Comparison of ENCODE assay signal across 11 cellular contexts in the genomic region with DNA sequence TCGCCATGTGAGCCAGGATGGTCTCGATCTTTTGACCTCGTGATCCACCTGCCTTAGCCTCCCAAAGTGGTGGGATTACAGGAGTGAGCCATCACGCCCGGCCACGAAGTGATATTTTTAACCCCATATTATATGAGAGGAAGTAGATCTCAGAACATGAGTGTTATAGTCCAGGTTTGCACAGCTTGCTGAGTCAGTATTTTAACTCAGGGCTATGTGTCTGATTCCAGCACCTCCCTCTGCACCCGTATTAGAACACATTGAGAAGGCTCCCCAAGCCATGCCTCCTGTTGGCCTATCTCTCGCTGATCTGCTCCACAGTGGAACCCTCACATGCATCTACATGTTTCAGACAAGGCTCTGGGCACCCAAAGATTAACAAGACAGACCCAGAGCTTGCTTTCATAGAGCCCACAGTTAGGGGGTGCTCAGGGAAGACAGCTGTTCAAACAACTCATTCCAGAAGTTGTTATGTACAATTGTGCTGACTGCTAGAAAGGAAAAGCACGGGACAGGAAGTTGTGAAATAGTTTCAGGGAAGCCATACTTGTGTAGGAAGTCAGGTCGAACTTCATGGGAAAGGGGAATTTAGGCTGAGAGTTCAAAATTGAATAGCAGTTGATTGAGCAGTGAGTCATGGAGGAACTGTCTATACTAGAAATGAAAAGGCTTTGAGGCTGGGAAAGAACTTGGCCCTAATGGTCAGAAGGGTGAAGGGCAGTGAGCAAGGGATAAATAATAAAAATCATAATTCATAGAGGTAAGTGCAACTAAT. TPM values are rescaled to one million over a fixed set of nuclear protein-coding genes. Genes with fewer than 3 reads are reported as not detected.
DNase-seq lines count a peak whose midpoint lies in the region; ATAC-seq and TF ChIP-seq lines count a peak whose summit lies in the region.
"Had no signal": no experiment of that assay in that cellular context is flagged by ENCODE, and none has a peak within 500 bp of the region (broad histone marks: within the 10 kb centered on the region; RNA-seq: fewer than 3 reads in every experiment).

No MANE protein-coding gene starts in this region.

- no peak overlapping the region for H3K4me3 Mint-ChIP-seq in MCF 10A (ENCODE audit: unreplicated experiment)
- H3K4me3 Mint-ChIP-seq: activated T-helper 17 cell treated with anti-CD3 and anti-CD28 coated beads, Interleukin-2, amount 50 U/mL, for 72 hours; CD4-positive, CD25-positive, alpha-beta regulatory T cell; nephron progenitor cell had no signal

- intact Hi-C loops in MCF 10A (cut with micrococcal nuclease) (loop anchor here (5.0 kb wide), 1 partner anchor 104 kb away; no protein-coding TSS in a partner anchor), breast epithelium (cut with DNase I; ENCODE audit: low total_unique reads) (no loop called here), mammary epithelial cell (cut with micrococcal nuclease) (loop anchor here (5.0 kb wide), 1 partner anchor 104 kb away; no protein-coding TSS in a partner anchor), aorta (cut with DNase I) (no loop called here), OCI-LY7 (cut with micrococcal nuclease; ENCODE audit: unreplicated experiment) (loop anchor here (2.0 to 5.0 kb wide), 2 partner anchors 89 to 199 kb away; no protein-coding TSS in a partner anchor)

- H3K9me3 ChIP-seq in breast epithelium (no peaks in the 10 kb centered on the region), mammary epithelial cell (replicated peaks; ENCODE audit: insufficient read depth, low read length) (no peaks in the 10 kb centered on the region), aorta (ENCODE audit: control insufficient read depth, low read length) (peaks cover 2% of the 10 kb centered on the region), OCI-LY7 (ENCODE audit: low read length) (no peaks in the 10 kb centered on the region)

- H3K27ac Mint-ChIP-seq in MCF 10A (ENCODE audit: low read depth, unreplicated experiment), result peak overlapping the region; percentile 91
- H3K27ac Mint-ChIP-seq: activated T-helper 17 cell treated with anti-CD3 and anti-CD28 coated beads, Interleukin-2, amount 50 U/mL, for 72 hours; nephron progenitor cell had no signal

- H3K27ac ChIP-seq in breast epithelium (peak overlapping the region in 1 of 2 donors; percentile 35), mammary epithelial cell (ENCODE audit: insufficient read depth, low read depth, low read length) (no peak overlapping the region), aorta (ENCODE audit: low read depth in 1 of 2, low read length in 2 of 2) (no peak overlapping the region), OCI-LY7 (ENCODE audit: low read depth, low read length, poor library complexity, severe bottlenecking) (no peak overlapping the region)

- 77% methylated on average over 10 of the region's 10 CpGs for WGBS in mammary epithelial cell (ENCODE audit: low coverage, missing lambda C conversion rate)
- 63 to 66% methylated on average over 10 of the region's 10 CpGs for WGBS in aorta, 2 donors

- H3K4me2 ChIP-seq in mammary epithelial cell (ENCODE audit: insufficient read depth, low read depth, low read length), result no peak overlapping the region
- H3K4me2 ChIP-seq in OCI-LY7 (ENCODE audit: low read length), result no peak overlapping the region

- in situ Hi-C loops in mammary epithelial cell (cut with MboI; ENCODE audit: low sequenced_read_pairs in 2 of 2), result loop anchor here in 1 of 2 donors (5.0 kb wide), 1 partner anchor 94 kb away; no protein-coding TSS in a partner anchor

- no peak for TF ChIP-seq POLR2A in breast epithelium (IDR thresholded peaks at IDR 0.05)

- BruUV-seq in MCF 10A (replicated peaks; lab: Mats Ljungman, UMichigan) (no TSS peak), mammary epithelial cell (replicated peaks; lab: Mats Ljungman, UMichigan) (no TSS peak), OCI-LY7 (replicated peaks; lab: Mats Ljungman, UMichigan) (no TSS peak)

- DNase-seq in MCF 10A (ENCODE audit: unreplicated experiment), result peak; percentile 44
- DNase-seq in breast epithelium (ENCODE audit: low spot score in 2 of 2), result no peak
- DNase-seq in mammary epithelial cell, result peak; percentile 56
- DNase-seq in medulla oblongata (ENCODE audit: extremely low spot score), result peak; percentile 49
- no peak for DNase-seq in aorta
- no peak for DNase-seq in iPS-NIHi11 (ENCODE audit: low spot score)
- no peak for DNase-seq in OCI-LY7 (ENCODE audit: low spot score)
- no peak for DNase-seq in epidermal melanocyte (ENCODE audit: insufficient read length, low spot score)
- DNase-seq: nephron progenitor cell had no signal

- peaks cover 15% of the 10 kb centered on the region for H3K4me1 Mint-ChIP-seq in MCF 10A (ENCODE audit: insufficient read depth, unreplicated experiment)
- H3K4me1 Mint-ChIP-seq: activated T-helper 17 cell treated with anti-CD3 and anti-CD28 coated beads, Interleukin-2, amount 50 U/mL, for 72 hours; nephron progenitor cell had no signal

- H3K27me3 Mint-ChIP-seq in MCF 10A (ENCODE audit: insufficient read depth, unreplicated experiment), result no peaks in the 10 kb centered on the region

- H3K4me3 ChIP-seq in breast epithelium (no peak overlapping the region), mammary epithelial cell (replicated peaks in 1 of 3; ENCODE audit: insufficient read depth in 1 of 3, low read depth in 2 of 3, low read length in 3 of 3) (no peak overlapping the region), aorta (ENCODE audit: low read length in 2 of 2) (no peak overlapping the region), OCI-LY7 (ENCODE audit: low read depth, low read length, poor library complexity, severe bottlenecking) (no peak overlapping the region)

- no peaks in the 10 kb centered on the region for H3K9me3 Mint-ChIP-seq in MCF 10A (ENCODE audit: unreplicated experiment)
- H3K9me3 Mint-ChIP-seq: activated T-helper 17 cell treated with anti-CD3 and anti-CD28 coated beads, Interleukin-2, amount 50 U/mL, for 72 hours; CD4-positive, CD25-positive, alpha-beta regulatory T cell; nephron progenitor cell had no signal

- no peaks in the 10 kb centered on the region for H4K20me1 ChIP-seq in mammary epithelial cell (ENCODE audit: insufficient read depth, low read length)
- H4K20me1 ChIP-seq in OCI-LY7 (ENCODE audit: insufficient read depth, low read length), result no peaks in the 10 kb centered on the region

- POLR2A ChIA-PET in MCF 10A (lab: Yijun Ruan, JAX), result interaction anchor here (0.6 to 1.5 kb wide), 2 partner anchors 201 to 1031 kb away, joined by 3 to 7 read pairs; a partner anchor contains a TSS
- POLR2A ChIA-PET in OCI-LY7 (lab: Charles Lee), result no interaction called here

- CTCF ChIA-PET in MCF 10A (lab: Yijun Ruan, JAX), result interaction anchor here (0.6 to 2.2 kb wide), 9 partner anchors 11 to 160 kb away, joined by 3 to 9 read pairs (median 4); no protein-coding TSS in a partner anchor
- CTCF ChIA-PET in mammary epithelial cell (lab: Charles Lee; ENCODE audit: low non-redundant PET), result no interaction called here
- CTCF ChIA-PET in OCI-LY7 (lab: Charles Lee; ENCODE audit: unreplicated experiment), result no interaction called here

- H2AFZ ChIP-seq in mammary epithelial cell (ENCODE audit: low read depth, low read length), result peak overlapping the region; percentile 95
- no peak overlapping the region for H2AFZ ChIP-seq in OCI-LY7 (ENCODE audit: low read length)

- no peaks in the 10 kb centered on the region for H3K36me3 Mint-ChIP-seq in MCF 10A (ENCODE audit: insufficient read depth, unreplicated experiment)
- H3K36me3 Mint-ChIP-seq: CD4-positive, CD25-positive, alpha-beta regulatory T cell had no signal

- dilution Hi-C loops in mammary epithelial cell (cut with HindIII; ENCODE audit: low sequenced_read_pairs), result no loop called here

- H3K27me3 ChIP-seq in breast epithelium, result no peaks in the 10 kb centered on the region
- H3K27me3 ChIP-seq in mammary epithelial cell (ENCODE audit: insufficient read depth, low read length), result no peaks in the 10 kb centered on the region
- peaks cover 0 to 2% of the 10 kb centered on the region in 2 donors for H3K27me3 ChIP-seq in aorta (ENCODE audit: control insufficient read depth in 1 of 2, insufficient read depth in 2 of 2, low read length in 1 of 2)

- H3K9ac ChIP-seq in mammary epithelial cell (ENCODE audit: insufficient read depth, low read length), result no peak overlapping the region

- no peaks in the 10 kb centered on the region for H3K4me1 ChIP-seq in breast epithelium
- peaks cover 9% of the 10 kb centered on the region for H3K4me1 ChIP-seq in mammary epithelial cell (ENCODE audit: insufficient read depth, low read length)
- no peaks in the 10 kb centered on the region for H3K4me1 ChIP-seq in aorta (ENCODE audit: control insufficient read depth in 1 of 2, insufficient read depth in 2 of 2, low read length in 2 of 2)
- H3K4me1 ChIP-seq in OCI-LY7 (ENCODE audit: insufficient read depth, low read length, poor library complexity, severe bottlenecking), result no peaks in the 10 kb centered on the region

- H3K36me3 ChIP-seq in breast epithelium (no peaks in the 10 kb centered on the region), mammary epithelial cell (ENCODE audit: insufficient read depth, low read length) (no peaks in the 10 kb centered on the region), aorta (ENCODE audit: control insufficient read depth in 1 of 2, insufficient read depth in 2 of 2, low read length in 1 of 2) (no peaks in the 10 kb centered on the region), OCI-LY7 (ENCODE audit: insufficient read depth, low read length) (no peaks in the 10 kb centered on the region)

- no peak for TF ChIP-seq CTCF in MCF 10A (IDR thresholded peaks at IDR 0.05; ENCODE audit: unreplicated experiment)
- TF ChIP-seq CTCF in breast epithelium (IDR thresholded peaks at IDR 0.05), result no peak
- TF ChIP-seq CTCF in mammary epithelial cell (conservative IDR thresholded peaks at IDR 0.05 in 1 of 2, IDR thresholded peaks at IDR 0.05 in 1 of 2; ENCODE audit: extremely low read depth in 1 of 2, insufficient read depth in 1 of 2, low read depth in 1 of 2, low read length in 2 of 2), result no peak
- TF ChIP-seq CTCF in OCI-LY7 (conservative IDR thresholded peaks at IDR 0.05; ENCODE audit: low read length), result no peak

- no peaks in the 10 kb centered on the region for H3K9me2 ChIP-seq in OCI-LY7 (ENCODE audit: insufficient read depth, low read length)

- ATAC-seq in aorta (ENCODE audit: low FRiP score), result peak; percentile 43
- ATAC-seq: activated T-helper 17 cell treated with anti-CD3 and anti-CD28 coated beads, Interleukin-2, amount 50 U/mL, for 72 hours had no signal

- H3K79me2 ChIP-seq in mammary epithelial cell (ENCODE audit: insufficient read depth, low read length) (no peaks in the 10 kb centered on the region), OCI-LY7 (ENCODE audit: insufficient read depth, low read depth, low read length) (no peaks in the 10 kb centered on the region)

RNA-seq across cellular contexts. Expression of a gene that starts 49.3 kb away (rescaled TPM):
- total RNA-seq in MCF 10A (2022) (42.2 and 44.4 TPM in 2 replicates), breast epithelium (10 to 100 TPM; 19.0 to 28.8 (median 23.1) TPM), mammary epithelial cell (10 to 100 TPM; 33.2 to 42.7 TPM), aorta (10 to 100 TPM; 17.2 to 17.3 TPM), OCI-LY7 (2022) (25.8 and 27.1 TPM in 2 replicates)
- polyA plus RNA-seq in mammary epithelial cell (30.7 TPM), aorta (1 to 10 TPM; 3.9 to 6.0 TPM)
- 97.3 TPM for polyA minus RNA-seq in mammary epithelial cell
- total RNA-seq in OCI-LY7 (2014; rRNA removed; shearing (Covaris generic)), result 20.7 and 21.0 TPM in 2 replicates

Comparison
In these comparisons a context has a peak if more than half of its experiments do, and no peak if none do; other contexts are left out.
1. DNase-seq: peak in MCF 10A (single experiment), mammary epithelial cell (single experiment) and medulla oblongata (single experiment); none in breast epithelium (0 of 2), aorta (0 of 2), iPS-NIHi11 (single experiment), OCI-LY7 (single experiment) and epidermal melanocyte (single experiment).
2. intact Hi-C loops: an anchor here in MCF 10A (5.0 kb wide), mammary epithelial cell (5.0 kb wide) and OCI-LY7 (2.0 to 5.0 kb wide); none called in breast epithelium and aorta.